Comparison of ENCODE assay signal across 5 cellular contexts in the genomic region with DNA sequence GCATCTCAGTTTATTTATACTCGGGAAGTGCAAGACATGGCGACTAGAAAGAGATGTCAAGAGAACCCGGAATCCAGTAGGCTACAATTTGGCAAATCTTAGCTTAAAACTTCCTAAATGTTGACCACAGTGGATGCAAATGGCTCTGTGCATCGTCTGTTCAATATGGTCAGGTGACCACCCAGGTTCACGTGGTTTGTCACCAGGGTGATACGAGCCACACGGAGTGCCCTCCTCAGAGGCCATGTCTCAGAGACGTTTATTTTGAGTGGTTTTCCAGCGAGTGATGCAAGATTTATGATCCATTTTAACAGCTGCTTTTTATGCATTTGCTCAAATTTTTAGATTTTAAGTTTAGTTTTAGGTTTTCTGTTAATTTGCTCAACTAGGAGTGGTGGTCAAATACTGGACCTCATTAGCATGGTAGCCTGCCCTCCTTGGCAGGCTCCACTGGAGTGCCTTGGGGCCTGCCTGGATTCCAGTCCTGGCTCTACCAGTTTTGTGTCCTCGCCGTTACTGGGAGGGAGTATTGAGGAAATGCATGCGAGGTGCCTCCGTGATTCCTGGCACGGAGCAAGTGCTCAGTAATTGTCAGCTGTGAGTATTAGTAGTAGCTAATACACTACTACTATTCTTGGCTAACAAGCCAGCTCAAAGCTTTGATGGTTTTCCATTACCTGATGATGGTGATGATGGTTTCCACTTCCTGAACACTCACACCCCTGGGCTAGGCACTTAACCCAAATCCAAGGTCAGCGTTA. TPM values are rescaled to one million over a fixed set of nuclear protein-coding genes. Genes with fewer than 3 reads are reported as not detected.
"Had no signal": no experiment of that assay in that cellular context is flagged by ENCODE, and none has a peak within 500 bp of the region (broad histone marks: within the 10 kb centered on the region; RNA-seq: fewer than 3 reads in every experiment).

No MANE protein-coding gene starts in this region.

RNA-seq across cellular contexts. Expression of gene APOD, which starts 53.9 kb away (rescaled TPM):
- total RNA-seq: activated CD8-positive, alpha-beta memory T cell treated with anti-CD3 and anti-CD28 coated beads for 36 hours; kidney epithelial cell; mononuclear cell; WTC11 had no signal
- polyA plus RNA-seq: neural cell had no signal
